ENCODE assay signal across 12 cellular contexts in genomic region chr11:67345247-67345948, GRCh38. TPM values are rescaled to one million over a fixed set of nuclear protein-coding genes. Genes with fewer than 3 reads are reported as not detected.
DNase-seq lines count a peak whose midpoint lies in the region; ATAC-seq and TF ChIP-seq lines count a peak whose summit lies in the region.
"Had no signal": no experiment of that assay in that cellular context is flagged by ENCODE, and none has a peak within 500 bp of the region (broad histone marks: within the 10 kb centered on the region; RNA-seq: fewer than 3 reads in every experiment).

No MANE protein-coding gene starts in this region.

- H3K4me1 Mint-ChIP-seq in activated naive CD8-positive, alpha-beta T cell treated with anti-CD3 and anti-CD28 coated beads, Interleukin-2, amount 50 U/mL, for 24 hours = peaks cover 55% of the 10 kb centered on the region
- H3K4me1 Mint-ChIP-seq in naive thymus-derived CD8-positive, alpha-beta T cell = peaks cover 29 to 60% (median 55%) of the 10 kb centered on the region in 4 donors
- H3K4me1 Mint-ChIP-seq in neural progenitor cell = peaks cover 10% of the 10 kb centered on the region

- H3K4me2 ChIP-seq in BLaER1 treated with 17β-estradiol and CSF1 and Interleukin-3, amounts not matched to agents 10 nM and 100 nM = peak overlapping the region in 7 of 11 experiments; percentile 3 to 62 (median 36); a peak in 11 of 22 replicates
- no peak overlapping the region for H3K4me2 ChIP-seq in neural progenitor cell

- H3K4me1 ChIP-seq in BLaER1 treated with 17β-estradiol and CSF1 and Interleukin-3, amounts not matched to agents 10 nM and 100 nM = peaks cover 20 to 59% (median 44%) of the 10 kb centered on the region in 10 experiments
- no peaks in the 10 kb centered on the region for H3K4me1 ChIP-seq in neural progenitor cell

- no peaks in the 10 kb centered on the region for H3F3A ChIP-seq in neural progenitor cell (ENCODE audit: low read depth)

- POLR2A ChIA-PET in HEK293T (lab: Yijun Ruan, JAX) = interaction anchor here (1.0 kb wide), 1 partner anchor 23 kb away, joined by 3 read pairs; no protein-coding TSS in a partner anchor
- POLR2A ChIA-PET in naive thymus-derived CD8-positive, alpha-beta T cell (lab: Charles Lee) = interaction anchor here (0.5 to 5.4 kb wide), 40 partner anchors 9 to 723 kb away, joined by 3 to 81 read pairs (median 5); partner anchors contain the start of genes AIP, ANKRD13D, GRK2 and KDM2A

- H3K9ac ChIP-seq in BLaER1 treated with 17β-estradiol and CSF1 and Interleukin-3, amounts not matched to agents 10 nM and 100 nM = peak overlapping the region in 2 of 11 experiments; percentile 4 to 12; a peak in 2 of 22 replicates
- no peak overlapping the region for H3K9ac ChIP-seq in neural progenitor cell

- peak; percentile 1 for DNase-seq in HEK293T (ENCODE audit: extremely low spot score)
- no peak for DNase-seq in activated naive CD8-positive, alpha-beta T cell treated with anti-CD3 and anti-CD28 coated beads, Interleukin-2, amount 50 U/mL, for 24 hours
- peak in 1 of 10 donors; percentile 21 for DNase-seq in naive thymus-derived CD8-positive, alpha-beta T cell
- no peak for DNase-seq in NCI-H1417 treated with DMSO at 0.1 percent for 48 hours (lab: John Stamatoyannopoulos, UW)
- DNase-seq in neural progenitor cell (ENCODE audit: low spot score) = no peak
- DNase-seq: activated CD4-positive, alpha-beta T cell treated with anti-CD3 and anti-CD28 coated beads for 1 hour; NCI-H187 treated with DMSO at 0.1 percent for 48 hours; ovary had no signal

- H3K27ac Mint-ChIP-seq in activated naive CD8-positive, alpha-beta T cell treated with anti-CD3 and anti-CD28 coated beads, Interleukin-2, amount 50 U/mL, for 24 hours = peak overlapping the region; percentile 61
- H3K27ac Mint-ChIP-seq in naive thymus-derived CD8-positive, alpha-beta T cell = peak overlapping the region; percentile 89 to 99 (median 94)
- no peak overlapping the region for H3K27ac Mint-ChIP-seq in neural progenitor cell

- no peak overlapping the region for H2AFZ ChIP-seq in neural progenitor cell (replicated peaks)

- H3K4me3 Mint-ChIP-seq in activated naive CD8-positive, alpha-beta T cell treated with anti-CD3 and anti-CD28 coated beads, Interleukin-2, amount 50 U/mL, for 24 hours = no peak overlapping the region
- H3K4me3 Mint-ChIP-seq in naive thymus-derived CD8-positive, alpha-beta T cell = peak overlapping the region in 8 of 10 donors; percentile 32 to 83 (median 66)
- no peak overlapping the region for H3K4me3 Mint-ChIP-seq in neural progenitor cell
- H3K4me3 Mint-ChIP-seq: CD8-positive, alpha-beta memory T cell had no signal

- TF ChIP-seq CTCF in neural progenitor cell (IDR thresholded peaks at IDR 0.05) = no peak

- H3K36me3 ChIP-seq in BLaER1 treated with 17β-estradiol and CSF1 and Interleukin-3, amounts not matched to agents 10 nM and 100 nM = peaks cover 0 to 4% (median 0%) of the 10 kb centered on the region in 11 experiments; a peak in 1 of 22 replicates
- no peaks in the 10 kb centered on the region for H3K36me3 ChIP-seq in neural progenitor cell
- H3K36me3 ChIP-seq: ovary had no signal

- H4K20me1 ChIP-seq in BLaER1 treated with 17β-estradiol and CSF1 and Interleukin-3, amounts not matched to agents 10 nM and 100 nM = no peaks in the 10 kb centered on the region
- H4K20me1 ChIP-seq in neural progenitor cell (ENCODE audit: low read depth) = no peaks in the 10 kb centered on the region

- CTCF ChIA-PET in HEK293T (lab: Yijun Ruan, JAX) = interaction anchor here (0.9 to 4.0 kb wide), 8 partner anchors 13 to 56 kb away, joined by 3 to 26 read pairs (median 4); partner anchors contain the start of gene PPP1CA

- H3K9me3 Mint-ChIP-seq in activated naive CD8-positive, alpha-beta T cell treated with anti-CD3 and anti-CD28 coated beads, Interleukin-2, amount 50 U/mL, for 24 hours = no peaks in the 10 kb centered on the region
- H3K9me3 Mint-ChIP-seq in naive thymus-derived CD8-positive, alpha-beta T cell = no peaks in the 10 kb centered on the region
- H3K9me3 Mint-ChIP-seq in neural progenitor cell = peaks cover 3% of the 10 kb centered on the region
- H3K9me3 Mint-ChIP-seq: CD8-positive, alpha-beta memory T cell had no signal

- H3K9me3 ChIP-seq in BLaER1 treated with 17β-estradiol and CSF1 and Interleukin-3, amounts not matched to agents 10 nM and 100 nM (replicated peaks in 1 of 11) = peaks cover 0 to 12% (median 8%) of the 10 kb centered on the region in 11 experiments; a peak in 17 of 22 replicates
- H3K9me3 ChIP-seq in neural progenitor cell (ENCODE audit: low read depth) = no peaks in the 10 kb centered on the region
- H3K9me3 ChIP-seq: ovary had no signal

- ATAC-seq in activated naive CD8-positive, alpha-beta T cell treated with anti-CD3 and anti-CD28 coated beads, Interleukin-2, amount 50 U/mL, for 24 hours = no peak
- ATAC-seq in naive thymus-derived CD8-positive, alpha-beta T cell = peak; percentile 61 to 75
- ATAC-seq in GM21360 (IDR thresholded peaks at IDR 0.05; ENCODE audit: unreplicated experiment) (no peak), GM18909 (IDR thresholded peaks at IDR 0.05; ENCODE audit: poor library complexity, unreplicated experiment) (no peak)

- no peaks in the 10 kb centered on the region for H3K79me2 ChIP-seq in neural progenitor cell (ENCODE audit: low read depth)

- no peaks in the 10 kb centered on the region for H3K27me3 ChIP-seq in BLaER1 treated with 17β-estradiol and CSF1 and Interleukin-3, amounts not matched to agents 10 nM and 100 nM
- no peaks in the 10 kb centered on the region for H3K27me3 ChIP-seq in neural progenitor cell
- H3K27me3 ChIP-seq: ovary had no signal

- H3K36me3 Mint-ChIP-seq in activated naive CD8-positive, alpha-beta T cell treated with anti-CD3 and anti-CD28 coated beads, Interleukin-2, amount 50 U/mL, for 24 hours (ENCODE audit: low read depth) = no peaks in the 10 kb centered on the region
- H3K36me3 Mint-ChIP-seq in naive thymus-derived CD8-positive, alpha-beta T cell = no peaks in the 10 kb centered on the region
- peaks cover 4% of the 10 kb centered on the region for H3K36me3 Mint-ChIP-seq in neural progenitor cell

- H3K27ac ChIP-seq in BLaER1 treated with 17β-estradiol and CSF1 and Interleukin-3, amounts not matched to agents 10 nM and 100 nM = no peak overlapping the region
- H3K27ac ChIP-seq in neural progenitor cell = no peak overlapping the region
- H3K27ac ChIP-seq: ovary had no signal

- no peaks in the 10 kb centered on the region for H3K27me3 Mint-ChIP-seq in activated naive CD8-positive, alpha-beta T cell treated with anti-CD3 and anti-CD28 coated beads, Interleukin-2, amount 50 U/mL, for 24 hours
- H3K27me3 Mint-ChIP-seq in naive thymus-derived CD8-positive, alpha-beta T cell = no peaks in the 10 kb centered on the region
- H3K27me3 Mint-ChIP-seq in neural progenitor cell (ENCODE audit: insufficient read depth, low read depth) = peaks cover 2% of the 10 kb centered on the region
- H3K27me3 Mint-ChIP-seq: CD8-positive, alpha-beta memory T cell had no signal

- H3K4me3 ChIP-seq in BLaER1 treated with 17β-estradiol and CSF1 and Interleukin-3, amounts not matched to agents 10 nM and 100 nM = no peak overlapping the region
- H3K4me3 ChIP-seq in neural progenitor cell = no peak overlapping the region
- H3K4me3 ChIP-seq: ovary had no signal

TF ChIP-seq in HEK293T, 16 proteins besides CTCF, POLR2A, EP300 and RAD21:
- no peak for TF ChIP-seq HDGF (IDR thresholded peaks at IDR 0.05; ENCODE audit: borderline replicate concordance)
- TF ChIP-seq NFRKB (IDR thresholded peaks at IDR 0.05) = no peak
- no peak for TF ChIP-seq CTBP1 (IDR thresholded peaks at IDR 0.05; ENCODE audit: borderline replicate concordance)
- no peak for TF ChIP-seq ZNF384 (IDR thresholded peaks at IDR 0.05)
- TF ChIP-seq BHLHE40 (IDR thresholded peaks at IDR 0.05; ENCODE audit: borderline replicate concordance) = no peak
- no peak for TF ChIP-seq FOXM1 (IDR thresholded peaks at IDR 0.05; ENCODE audit: borderline replicate concordance)
- no peak for TF ChIP-seq LEF1 (IDR thresholded peaks at IDR 0.05; ENCODE audit: borderline replicate concordance)
- no peak for TF ChIP-seq PKNOX1 (IDR thresholded peaks at IDR 0.05)
- TF ChIP-seq TARDBP (IDR thresholded peaks at IDR 0.05) = no peak
- no peak for TF ChIP-seq FOXK2 (IDR thresholded peaks at IDR 0.05)
- no peak for TF ChIP-seq SP1 (IDR thresholded peaks at IDR 0.05)

RNA-seq across cellular contexts. Expression of gene POLD4, which starts 7.9 kb away (rescaled TPM):
- total RNA-seq in naive thymus-derived CD8-positive, alpha-beta T cell = 100 to 1,000 TPM; 102 to 110 TPM
- polyA plus RNA-seq in naive thymus-derived CD8-positive, alpha-beta T cell = 100 to 1,000 TPM in 2 of 3 donors, 10 to 100 TPM in 1; 87.7 to 105 (median 102) TPM
- total RNA-seq in neural progenitor cell (ENCODE audit: low replicate concordance) = 1.1 and 17.8 TPM in 2 replicates

RNA-seq across cellular contexts. Expression of gene CLCF1, which starts 28.0 kb away (rescaled TPM):
- total RNA-seq in naive thymus-derived CD8-positive, alpha-beta T cell = 1 to 10 TPM; 1.1 to 1.5 TPM
- under 1 TPM in 1 of 3 donors, not detected in 2; 0.58 TPM for polyA plus RNA-seq in naive thymus-derived CD8-positive, alpha-beta T cell
- total RNA-seq in neural progenitor cell (ENCODE audit: low replicate concordance) = 2.0 and 3.7 TPM in 2 replicates

RNA-seq across cellular contexts. Expression of gene SSH3, which starts 42.1 kb away (rescaled TPM):
- total RNA-seq in naive thymus-derived CD8-positive, alpha-beta T cell = 10 to 100 TPM; 18.1 to 25.3 TPM
- polyA plus RNA-seq in naive thymus-derived CD8-positive, alpha-beta T cell = 1 to 10 TPM; 1.7 to 4.5 (median 3.2) TPM
- total RNA-seq in neural progenitor cell (ENCODE audit: low replicate concordance) = 1.4 and 7.1 TPM in 2 replicates

RNA-seq across cellular contexts. Expression of gene RAD9A, which starts 46.4 kb away (rescaled TPM):
- 10 to 100 TPM; 47.3 to 58.1 TPM for total RNA-seq in naive thymus-derived CD8-positive, alpha-beta T cell
- 1 to 10 TPM; 6.5 to 9.4 (median 6.6) TPM for polyA plus RNA-seq in naive thymus-derived CD8-positive, alpha-beta T cell
- total RNA-seq in neural progenitor cell (ENCODE audit: low replicate concordance) = 10.4 and 37.5 TPM in 2 replicates

RNA-seq across cellular contexts. Expression of gene PPP1CA, which starts 56.3 kb away (rescaled TPM):
- total RNA-seq in naive thymus-derived CD8-positive, alpha-beta T cell = 100 to 1,000 TPM; 141 to 146 TPM
- 100 to 1,000 TPM; 357 to 518 (median 403) TPM for polyA plus RNA-seq in naive thymus-derived CD8-positive, alpha-beta T cell
- total RNA-seq in neural progenitor cell (ENCODE audit: low replicate concordance) = 102 and 189 TPM in 2 replicates

Comparison
In these comparisons a context has a peak if more than half of its experiments do, and no peak if none do; other contexts are left out.
1. ATAC-seq: peak in naive thymus-derived CD8-positive, alpha-beta T cell (2 of 2); none in activated naive CD8-positive, alpha-beta T cell treated with anti-CD3 and anti-CD28 coated beads, Interleukin-2, amount 50 U/mL, for 24 hours (single experiment), GM21360 (single experiment) and GM18909 (single experiment).
2. H3K4me3 Mint-ChIP-seq: peak in naive thymus-derived CD8-positive, alpha-beta T cell (8 of 10); none in activated naive CD8-positive, alpha-beta T cell treated with anti-CD3 and anti-CD28 coated beads, Interleukin-2, amount 50 U/mL, for 24 hours (single experiment) and neural progenitor cell (single experiment).